Comparison of ENCODE assay signal across 1 cellular context in genomic region chr1:172476218-172476811, GRCh38.
TF ChIP-seq lines count a peak whose summit lies in the region.

No MANE protein-coding gene starts in this region.

TF ChIP-seq in GM23338, 12 proteins besides CTCF, POLR2A, EP300 and RAD21:
- no peak for TF ChIP-seq ZNF462 (CRISPR knock-in tag; IDR thresholded peaks at IDR 0.05)
